Comparison of ENCODE assay signal across 21 cellular contexts in the genomic region with DNA sequence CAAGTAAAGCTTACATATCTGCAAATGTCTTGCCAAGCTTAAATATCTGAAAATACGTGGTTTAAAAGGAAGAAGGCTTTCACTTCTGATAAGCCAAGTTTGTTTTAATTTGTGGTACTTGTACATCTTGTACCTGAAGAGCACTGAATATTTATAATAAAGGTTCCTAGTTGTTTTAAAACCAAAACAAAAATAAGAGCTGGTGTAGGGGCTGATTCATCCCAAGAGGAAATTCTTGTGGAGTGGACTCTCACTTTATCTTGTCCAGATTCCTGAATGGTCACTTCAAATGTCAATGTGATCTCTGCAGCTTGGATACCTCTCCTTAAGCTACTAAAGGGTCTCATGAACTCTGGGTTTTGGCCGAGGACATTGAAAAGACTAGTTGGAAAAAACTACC. TPM values are rescaled to one million over a fixed set of nuclear protein-coding genes. Genes with fewer than 3 reads are reported as not detected.
DNase-seq lines count a peak whose midpoint lies in the region; ATAC-seq, FAIRE-seq and TF ChIP-seq lines count a peak whose summit lies in the region.
"Had no signal": no experiment of that assay in that cellular context is flagged by ENCODE, and none has a peak within 500 bp of the region (broad histone marks: within the 10 kb centered on the region; RNA-seq: fewer than 3 reads in every experiment).

No MANE protein-coding gene starts in this region.

- no peaks in the 10 kb centered on the region for H3K36me3 ChIP-seq in gastroesophageal sphincter
- H3K36me3 ChIP-seq in stomach smooth muscle (ENCODE audit: control insufficient read depth in 2 of 2, insufficient read depth in 2 of 2, low read length in 2 of 2), result peaks cover 0 to 2% of the 10 kb centered on the region in 2 donors
- H3K36me3 ChIP-seq: BE2C, upper lobe of left lung had no signal

- TF ChIP-seq EP300 in gastroesophageal sphincter (IDR thresholded peaks at IDR 0.05), result peak; percentile 70

- TF ChIP-seq POLR2A in H54 (IDR thresholded peaks at IDR 0.05; ENCODE audit: low read depth, low read length) (no peak), gastroesophageal sphincter (IDR thresholded peaks at IDR 0.05) (no peak)

- ATAC-seq in gastroesophageal sphincter (peak; percentile 13), HG03175 (IDR thresholded peaks at IDR 0.05; ENCODE audit: unreplicated experiment) (no peak)
- ATAC-seq: activated CD8-positive, alpha-beta T cell treated with anti-CD3 and anti-CD28 coated beads, Interleukin-2, amount 10 ng/mL, durations not matched to agents 7 days and 5 days; stimulated activated naive CD8-positive, alpha-beta T cell treated with anti-CD3 and anti-CD28 coated beads, Interleukin-15, amount 100 ng/mL, for 72 hours; T-helper 17 cell had no signal

- H3K4me3 ChIP-seq in cardiac fibroblast (replicated peaks in 1 of 2; ENCODE audit: low read depth in 2 of 2, low read length in 2 of 2), result no peak overlapping the region
- no peak overlapping the region for H3K4me3 ChIP-seq in gastroesophageal sphincter
- no peak overlapping the region for H3K4me3 ChIP-seq in stomach smooth muscle (ENCODE audit: low read length in 2 of 2)
- H3K4me3 ChIP-seq: upper lobe of left lung had no signal

- H3K27me3 ChIP-seq in gastroesophageal sphincter (no peaks in the 10 kb centered on the region), stomach smooth muscle (ENCODE audit: control insufficient read depth in 1 of 2, insufficient read depth in 2 of 2, low read length in 2 of 2) (no peaks in the 10 kb centered on the region)
- H3K27me3 ChIP-seq: upper lobe of left lung had no signal

- TF ChIP-seq CTCF in cardiac fibroblast (IDR thresholded peaks at IDR 0.05; ENCODE audit: low read depth, low read length), result no peak
- no peak for TF ChIP-seq CTCF in gastroesophageal sphincter (IDR thresholded peaks at IDR 0.05)

- WGBS in gastroesophageal sphincter (ENCODE audit: low coverage in 1 of 2), 2 donors, result 14 to 15% methylated on average over 2 of the region's 2 CpGs

- H3K27ac ChIP-seq in gastroesophageal sphincter (peak overlapping the region; percentile 85 to 98 (median 92)), stomach smooth muscle (ENCODE audit: low read length) (peak overlapping the region; percentile 97)

- DNase-seq in H54 (ENCODE audit: insufficient read length, low spot score) (no peak), cardiac fibroblast (ENCODE audit: low read depth in 2 of 2) (peak; percentile 40), NCI-H2029 treated with DMSO at 0.1 percent for 48 hours (lab: John Stamatoyannopoulos, UW) (no peak)
- no peak for DNase-seq in stimulated activated CD4-positive, alpha-beta T cell treated with anti-CD3 and anti-CD28 coated beads, Interleukin-4, amount 100 ng/mL, for 24 hours
- DNase-seq in stimulated activated CD4-positive, alpha-beta T cell treated with anti-CD3 and anti-CD28 coated beads, Interleukin-2, amount 100 ng/mL, for 48 hours, result no peak
- DNase-seq: ACHN; activated CD8-positive, alpha-beta T cell treated with anti-CD3 and anti-CD28 coated beads, Interleukin-2, amount 10 ng/mL, durations not matched to agents 7 days and 5 days; activated effector memory CD4-positive, alpha-beta T cell treated with anti-CD3 and anti-CD28 coated beads, Interleukin-2, amount 50 U/mL, for 16 hours; activated naive CD8-positive, alpha-beta T cell treated with anti-CD3 and anti-CD28 coated beads for 36 hours; BE2C; GDM1; NCI-H1436; NCI-H2107; NCI-H446; RPMI8226; stimulated activated naive CD8-positive, alpha-beta T cell treated with anti-CD3 and anti-CD28 coated beads, Interleukin-15, amount 100 ng/mL, for 72 hours; T-helper 17 cell; upper lobe of left lung had no signal

- peak overlapping the region in 1 of 2 donors; percentile 2 for H3K9ac ChIP-seq in stomach smooth muscle (ENCODE audit: low read length in 2 of 2)

- H3K9me3 ChIP-seq in gastroesophageal sphincter (no peaks in the 10 kb centered on the region), stomach smooth muscle (ENCODE audit: control insufficient read depth in 2 of 2, low read length in 2 of 2) (no peaks in the 10 kb centered on the region)
- H3K9me3 ChIP-seq: BE2C, upper lobe of left lung had no signal

- FAIRE-seq in H54 (lab: Jason Lieb, UNC), result peak; percentile 50

- H3K4me1 ChIP-seq in gastroesophageal sphincter (peaks cover 64 to 100% (median 69%) of the 10 kb centered on the region in 3 donors), stomach smooth muscle (ENCODE audit: control insufficient read depth, insufficient read depth, low read length) (peaks cover 68% of the 10 kb centered on the region)
- H3K4me1 ChIP-seq: BE2C had no signal

RNA-seq across cellular contexts. Expression of gene MAMDC2, which starts 29.5 kb away (rescaled TPM):
- 100 to 1,000 TPM in 3 of 4 donors, 10 to 100 TPM in 1; 96.5 to 192 (median 140) TPM for total RNA-seq in gastroesophageal sphincter
- total RNA-seq: activated CD8-positive, alpha-beta T cell treated with anti-CD3 and anti-CD28 coated beads, Interleukin-2, amount 10 ng/mL, durations not matched to agents 7 days and 5 days; activated naive CD8-positive, alpha-beta T cell treated with anti-CD3 and anti-CD28 coated beads for 36 hours had no signal

Comparison
In these comparisons a context has a peak if more than half of its experiments do, and no peak if none do; other contexts are left out.
1. DNase-seq: peak in cardiac fibroblast (2 of 2); none in H54 (single experiment), NCI-H2029 treated with DMSO at 0.1 percent for 48 hours (single experiment), stimulated activated CD4-positive, alpha-beta T cell treated with anti-CD3 and anti-CD28 coated beads, Interleukin-4, amount 100 ng/mL, for 24 hours (single experiment) and stimulated activated CD4-positive, alpha-beta T cell treated with anti-CD3 and anti-CD28 coated beads, Interleukin-2, amount 100 ng/mL, for 48 hours (0 of 2).